ENCODE assay signal across 10 cellular contexts in the genomic region with DNA sequence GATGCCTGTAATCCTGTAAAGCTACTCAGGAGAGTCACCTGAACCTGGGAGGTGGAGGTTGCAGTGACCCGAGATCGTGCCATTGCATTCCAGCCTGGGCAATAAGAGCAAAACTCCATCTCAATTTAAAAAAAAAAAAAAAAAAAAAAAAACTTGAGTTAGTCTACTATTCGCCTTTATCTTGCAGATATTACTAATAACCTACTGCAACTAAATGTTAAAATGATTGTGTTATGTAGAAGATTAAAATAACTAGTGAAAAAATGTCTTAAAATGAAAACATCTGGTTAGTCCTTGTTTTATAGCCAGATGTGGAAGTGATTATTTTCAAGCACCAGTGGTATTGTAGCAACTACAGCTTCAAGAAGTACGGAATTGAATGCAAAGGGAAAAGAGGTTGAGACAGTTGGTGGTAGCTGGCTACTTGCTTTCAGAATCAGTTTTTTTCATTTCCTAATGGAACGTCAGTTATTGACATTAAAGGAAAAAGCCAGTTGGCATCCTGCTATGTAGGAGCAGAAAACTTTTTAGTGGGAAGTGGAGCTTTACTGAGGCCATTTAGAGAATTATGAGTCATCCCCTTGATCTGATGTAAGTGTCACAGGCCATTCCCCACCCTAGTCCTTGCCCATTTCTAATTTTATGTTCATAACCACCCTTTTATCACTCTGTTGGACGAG. TPM values are rescaled to one million over a fixed set of nuclear protein-coding genes. Genes with fewer than 3 reads are reported as not detected.
DNase-seq lines count a peak whose midpoint lies in the region; ATAC-seq, FAIRE-seq and TF ChIP-seq lines count a peak whose summit lies in the region.
"Had no signal": no experiment of that assay in that cellular context is flagged by ENCODE, and none has a peak within 500 bp of the region (broad histone marks: within the 10 kb centered on the region; RNA-seq: fewer than 3 reads in every experiment).

No MANE protein-coding gene starts in this region.

- peaks cover 0 to 53% of the 10 kb centered on the region in 2 donors for H3K36me3 ChIP-seq in gastroesophageal sphincter
- H3K36me3 ChIP-seq: colonic mucosa had no signal

- TF ChIP-seq EP300 in gastroesophageal sphincter (IDR thresholded peaks at IDR 0.05) = no peak

- peak overlapping the region in 1 of 4 donors; percentile 9 for H3K27ac ChIP-seq in gastroesophageal sphincter
- H3K27ac ChIP-seq: colonic mucosa had no signal

- H3K4me3 Mint-ChIP-seq in type B pancreatic cell = no peak overlapping the region

- H3K9me3 Mint-ChIP-seq in type B pancreatic cell = no peaks in the 10 kb centered on the region

- TF ChIP-seq CTCF in gastroesophageal sphincter (IDR thresholded peaks at IDR 0.05) (no peak), type B pancreatic cell (conservative IDR thresholded peaks at IDR 0.05) (no peak)

- peak; percentile 66 for ATAC-seq in gastroesophageal sphincter
- ATAC-seq in HG03095 (IDR thresholded peaks at IDR 0.05; ENCODE audit: unreplicated experiment) = no peak

- WGBS in gastroesophageal sphincter (ENCODE audit: low coverage in 1 of 2), 2 donors = 47 to 52% methylated on average over 3 to 6 of the region's 6 CpGs

- peaks cover 15% of the 10 kb centered on the region for H3K4me1 Mint-ChIP-seq in type B pancreatic cell (ENCODE audit: unreplicated experiment)

- H3K36me3 Mint-ChIP-seq in type B pancreatic cell = peaks cover 44% of the 10 kb centered on the region

- FAIRE-seq in GM12892 (lab: Jason Lieb, UNC) = no peak

- no peak overlapping the region for H3K4me3 ChIP-seq in gastroesophageal sphincter
- H3K4me3 ChIP-seq: colonic mucosa had no signal

- no peak for TF ChIP-seq POLR2A in gastroesophageal sphincter (IDR thresholded peaks at IDR 0.05)
- TF ChIP-seq POLR2A in GM12892 (IDR thresholded peaks at IDR 0.05; ENCODE audit: low read depth, low read length) = no peak

- no peaks in the 10 kb centered on the region for H3K9me3 ChIP-seq in gastroesophageal sphincter
- H3K9me3 ChIP-seq: colonic mucosa had no signal

- H3K27me3 ChIP-seq in gastroesophageal sphincter = no peaks in the 10 kb centered on the region
- H3K27me3 ChIP-seq: colonic mucosa had no signal

- peak; percentile 39 for DNase-seq in NCI-H82 (lab: John Stamatoyannopoulos, UW)
- DNase-seq in NCI-H82 treated with DMSO at 0.1 percent for 48 hours (lab: John Stamatoyannopoulos, UW; ENCODE audit: unreplicated experiment) = no peak
- DNase-seq in SW480 (ENCODE audit: low spot score) = peak; percentile 83
- no peak for DNase-seq in type B pancreatic cell (ENCODE audit: extremely low spot score, unreplicated experiment)
- DNase-seq in activated CD4-positive, CD25-positive, alpha-beta regulatory T cell treated with anti-CD3 and anti-CD28 coated beads, Interleukin-2, amount 50 U/mL, for 72 hours = no peak
- no peak for DNase-seq in GM12892 (ENCODE audit: insufficient read length)
- DNase-seq: NCI-H2081 treated with DMSO at 0.1 percent for 48 hours had no signal

- H3K4me1 ChIP-seq in gastroesophageal sphincter = peaks cover 0 to 25% (median 0%) of the 10 kb centered on the region in 3 donors
- H3K4me1 ChIP-seq: colonic mucosa had no signal

- H3K27ac Mint-ChIP-seq in type B pancreatic cell = peak overlapping the region; percentile 69

- no peaks in the 10 kb centered on the region for H3K27me3 Mint-ChIP-seq in type B pancreatic cell

RNA-seq across cellular contexts. Expression of gene DYNLRB1, which starts 43.8 kb away (rescaled TPM):
- total RNA-seq in gastroesophageal sphincter (100 to 1,000 TPM; 158 to 258 (median 209) TPM), type B pancreatic cell (ENCODE audit: low replicate concordance) (164 and 201 TPM in 2 replicates)
- 123 TPM for polyA plus RNA-seq in GM12892 (2012; ENCODE audit: missing spikeins)

Comparison
In these comparisons a context has a peak if more than half of its experiments do, and no peak if none do; other contexts are left out.
1. DNase-seq: peak in NCI-H82 (single experiment) and SW480 (single experiment); none in NCI-H82 treated with DMSO at 0.1 percent for 48 hours (single experiment), type B pancreatic cell (single experiment), activated CD4-positive, CD25-positive, alpha-beta regulatory T cell treated with anti-CD3 and anti-CD28 coated beads, Interleukin-2, amount 50 U/mL, for 72 hours (single experiment) and GM12892 (single experiment).